1 cellular context compared by ENCODE assay signal in the genomic region with DNA sequence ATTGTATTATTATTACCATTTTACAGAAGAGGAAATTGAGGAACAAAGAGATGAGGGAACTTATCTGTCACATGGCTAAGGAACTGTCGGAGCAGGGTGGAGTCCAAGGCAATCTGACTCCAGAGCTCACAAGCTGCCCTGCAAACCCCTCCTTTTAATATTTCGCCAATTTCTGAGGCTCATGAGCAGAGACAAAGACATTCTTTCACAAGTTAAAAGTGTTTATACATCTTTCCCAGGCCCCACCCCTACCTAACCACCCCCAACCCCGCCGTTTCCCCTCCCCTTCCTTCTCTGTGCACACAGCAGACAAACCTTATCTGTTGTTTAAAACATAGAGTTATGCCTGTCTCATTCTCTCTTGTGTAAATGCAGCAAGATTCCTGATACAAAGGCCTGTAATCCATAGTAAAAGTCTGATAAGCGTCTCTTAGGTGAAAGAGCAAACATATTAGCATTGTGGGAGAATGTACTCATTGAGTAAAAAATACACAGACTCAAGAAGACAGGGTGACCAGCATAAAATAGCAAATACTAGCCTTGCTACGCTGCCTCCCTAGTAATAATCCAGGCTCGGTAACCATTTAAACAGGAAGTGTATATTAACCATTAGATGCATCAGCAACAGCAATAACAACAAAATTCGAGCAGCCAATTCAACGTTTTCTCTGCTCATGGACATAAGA.
TF ChIP-seq lines count a peak whose summit lies in the region.

No MANE protein-coding gene starts in this region.

TF ChIP-seq in SK-N-SH, 30 proteins besides CTCF, POLR2A, EP300 and RAD21 (continued from another document):
- no peak for TF ChIP-seq EZH2phosphoT487 (IDR thresholded peaks at IDR 0.05; ENCODE audit: borderline replicate concordance, low read depth)
- TF ChIP-seq, protein P1, sequence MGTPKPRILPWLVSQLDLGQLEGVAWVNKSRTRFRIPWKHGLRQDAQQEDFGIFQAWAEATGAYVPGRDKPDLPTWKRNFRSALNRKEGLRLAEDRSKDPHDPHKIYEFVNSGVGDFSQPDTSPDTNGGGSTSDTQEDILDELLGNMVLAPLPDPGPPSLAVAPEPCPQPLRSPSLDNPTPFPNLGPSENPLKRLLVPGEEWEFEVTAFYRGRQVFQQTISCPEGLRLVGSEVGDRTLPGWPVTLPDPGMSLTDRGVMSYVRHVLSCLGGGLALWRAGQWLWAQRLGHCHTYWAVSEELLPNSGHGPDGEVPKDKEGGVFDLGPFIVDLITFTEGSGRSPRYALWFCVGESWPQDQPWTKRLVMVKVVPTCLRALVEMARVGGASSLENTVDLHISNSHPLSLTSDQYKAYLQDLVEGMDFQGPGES (IDR thresholded peaks at IDR 0.05; ENCODE audit: low read depth, low read length): no peak
- TF ChIP-seq, protein P2, sequence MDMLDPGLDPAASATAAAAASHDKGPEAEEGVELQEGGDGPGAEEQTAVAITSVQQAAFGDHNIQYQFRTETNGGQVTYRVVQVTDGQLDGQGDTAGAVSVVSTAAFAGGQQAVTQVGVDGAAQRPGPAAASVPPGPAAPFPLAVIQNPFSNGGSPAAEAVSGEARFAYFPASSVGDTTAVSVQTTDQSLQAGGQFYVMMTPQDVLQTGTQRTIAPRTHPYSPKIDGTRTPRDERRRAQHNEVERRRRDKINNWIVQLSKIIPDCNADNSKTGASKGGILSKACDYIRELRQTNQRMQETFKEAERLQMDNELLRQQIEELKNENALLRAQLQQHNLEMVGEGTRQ (IDR thresholded peaks at IDR 0.05; ENCODE audit: borderline replicate concordance, low read depth, low read length): no peak
- no peak for TF ChIP-seq NRF1 (IDR thresholded peaks at IDR 0.05; ENCODE audit: low read depth, low read length)
- TF ChIP-seq RFX5 (IDR thresholded peaks at IDR 0.05; ENCODE audit: low read length): no peak
- no peak for TF ChIP-seq MEF2A (IDR thresholded peaks at IDR 0.05; ENCODE audit: borderline replicate concordance, low read depth)
- no peak for TF ChIP-seq SMC3 (IDR thresholded peaks at IDR 0.05; ENCODE audit: low read depth, low read length)
- TF ChIP-seq, protein P3, sequence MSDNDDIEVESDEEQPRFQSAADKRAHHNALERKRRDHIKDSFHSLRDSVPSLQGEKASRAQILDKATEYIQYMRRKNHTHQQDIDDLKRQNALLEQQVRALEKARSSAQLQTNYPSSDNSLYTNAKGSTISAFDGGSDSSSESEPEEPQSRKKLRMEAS (IDR thresholded peaks at IDR 0.05; ENCODE audit: low read depth): no peak
- TF ChIP-seq CHD2 (IDR thresholded peaks at IDR 0.05; ENCODE audit: low read length, partially characterized antibody): no peak
- no peak for TF ChIP-seq NFIC (IDR thresholded peaks at IDR 0.05; ENCODE audit: borderline replicate concordance)
- no peak for TF ChIP-seq TEAD4 (IDR thresholded peaks at IDR 0.05; ENCODE audit: borderline replicate concordance, insufficient read depth)
TF ChIP-seq in SK-N-SH: peak in this region for 0.
